ENCODE assay signal across 30 cellular contexts in genomic region chr18:62732631-62733030, GRCh38.
"Had no signal": no experiment of that assay in that cellular context is flagged by ENCODE, and none has a peak within 500 bp of the region (broad histone marks: within the 10 kb centered on the region; RNA-seq: fewer than 3 reads in every experiment).

No MANE protein-coding gene starts in this region.

- H3K27me3 ChIP-seq: adrenal gland, brain microvascular endothelial cell, colonic mucosa had no signal

- H3K36me3 ChIP-seq: adrenal gland, brain microvascular endothelial cell, colonic mucosa had no signal

- H3K27ac ChIP-seq: adrenal gland, brain microvascular endothelial cell, colonic mucosa, SK-N-MC had no signal

- H3K4me3 Mint-ChIP-seq: activated CD4-positive, alpha-beta T cell treated with anti-CD3 and anti-CD28 coated beads for 36 hours; activated CD4-positive, alpha-beta T cell treated with anti-CD3 and anti-CD28 coated beads, Interleukin-2, amount 10 ng/mL, durations not matched to agents 7 days and 5 days; activated naive CD4-positive, alpha-beta T cell treated with anti-CD3 and anti-CD28 coated beads for 36 hours; activated T-cell treated with anti-CD3 and anti-CD28 coated beads, Interleukin-2, amount 50 U/mL, for 4 hours; activated T-helper 1 cell treated with anti-CD3 and anti-CD28 coated beads, Interleukin-12 subunit alpha, Interleukin-12 subunit beta, Interleukin-2, Interleukin-4 antibody, amounts not matched to agents 30 ng/mL and 10 ng/mL and 1 ng/mL, durations not matched to agents 14 hours and 24 hours and 36 hours; T-helper 1 cell treated with Interleukin-12 subunit alpha and Interleukin-12 subunit beta and Interleukin-4 antibody, amounts not matched to agents 30 μg/mL and 1 μg/mL, for 36 hours; T-helper 2 cell treated with Interferon-gamma antibody and Interleukin-4, amounts not matched to agents 5 μg/mL and 100 μg/mL, for 36 hours; WTC11 had no signal

- H3K4me1 Mint-ChIP-seq: activated CD4-positive, alpha-beta T cell treated with anti-CD3 and anti-CD28 coated beads for 36 hours; activated CD4-positive, alpha-beta T cell treated with anti-CD3 and anti-CD28 coated beads, Interleukin-2, amount 10 ng/mL, durations not matched to agents 7 days and 5 days had no signal

- H3K4me3 ChIP-seq: adrenal gland, colonic mucosa, SK-N-MC had no signal

- H3K27me3 Mint-ChIP-seq: activated CD4-positive, alpha-beta T cell treated with anti-CD3 and anti-CD28 coated beads for 36 hours; activated CD4-positive, alpha-beta T cell treated with anti-CD3 and anti-CD28 coated beads, Interleukin-2, amount 10 ng/mL, durations not matched to agents 7 days and 5 days had no signal

- H3K27ac Mint-ChIP-seq: activated CD4-positive, alpha-beta T cell treated with anti-CD3 and anti-CD28 coated beads for 36 hours; activated CD4-positive, alpha-beta T cell treated with anti-CD3 and anti-CD28 coated beads, Interleukin-2, amount 10 ng/mL, durations not matched to agents 7 days and 5 days; activated naive CD4-positive, alpha-beta T cell treated with anti-CD3 and anti-CD28 coated beads for 36 hours; activated naive CD4-positive, alpha-beta T cell treated with anti-CD3 and anti-CD28 coated beads, Interleukin-2, amount 50 U/mL, for 72 hours; activated T-helper 1 cell treated with anti-CD3 and anti-CD28 coated beads, Interleukin-12 subunit alpha, Interleukin-12 subunit beta, Interleukin-2, Interleukin-4 antibody, amounts not matched to agents 30 ng/mL and 10 ng/mL and 1 ng/mL, durations not matched to agents 14 hours and 24 hours and 36 hours; T-helper 1 cell treated with Interleukin-12 subunit alpha and Interleukin-12 subunit beta and Interleukin-4 antibody, amounts not matched to agents 30 μg/mL and 1 μg/mL, for 36 hours; T-helper 2 cell treated with Interferon-gamma antibody and Interleukin-4, amounts not matched to agents 5 μg/mL and 100 μg/mL, for 36 hours had no signal

- H3K9me3 ChIP-seq: colonic mucosa had no signal

- H3K4me1 ChIP-seq: colonic mucosa had no signal

- DNase-seq: activated CD4-positive, alpha-beta T cell treated with anti-CD3 and anti-CD28 coated beads for 36 hours; activated CD4-positive, alpha-beta T cell treated with anti-CD3 and anti-CD28 coated beads, Interleukin-2, amount 10 ng/mL, durations not matched to agents 7 days and 5 days; activated CD4-positive, alpha-beta T cell treated with anti-CD3 and anti-CD28 coated beads, Interleukin-2, amount 50 U/mL, for 48 hours; activated CD8-positive, alpha-beta memory T cell treated with anti-CD3 and anti-CD28 coated beads, Interleukin-2, amount 50 U/mL, for 4 hours; activated gamma-delta T cell treated with Interleukin-2 at 50 U/mL for 16 hours; activated naive CD4-positive, alpha-beta T cell treated with anti-CD3 and anti-CD28 coated beads for 36 hours; activated T-cell treated with anti-CD3 and anti-CD28 coated beads for 4 hours; activated T-cell treated with anti-CD3 and anti-CD28 coated beads, Interleukin-2, amount 50 U/mL, for 4 hours; adrenal gland; aorta; brain microvascular endothelial cell; central memory CD4-positive, alpha-beta T cell; colonic mucosa; Karpas-422; NCI-H1092; NCI-H1436 treated with DMSO at 0.1 percent for 48 hours; NCI-H1694 treated with DMSO at 0.1 percent for 48 hours; NCI-H2029; NCI-H345; NCI-H524 treated with DMSO at 0.1 percent for 48 hours; NCI-H748 treated with DMSO at 0.1 percent for 48 hours; NK-92 treated with Interleukin-12 subunit alpha and Interleukin-12 subunit beta, amount 100 ng/mL, for 24 hours; PC-3; Right ventricle myocardium superior had no signal

- H3K9me3 Mint-ChIP-seq: activated CD4-positive, alpha-beta T cell treated with anti-CD3 and anti-CD28 coated beads, Interleukin-2, amount 10 ng/mL, durations not matched to agents 7 days and 5 days had no signal
